ENCODE assay signal across 13 cellular contexts in genomic region chr15:36617529-36618196, GRCh38. TPM values are rescaled to one million over a fixed set of nuclear protein-coding genes. Genes with fewer than 3 reads are reported as not detected.
DNase-seq lines count a peak whose midpoint lies in the region; ATAC-seq and TF ChIP-seq lines count a peak whose summit lies in the region.
"Had no signal": no experiment of that assay in that cellular context is flagged by ENCODE, and none has a peak within 500 bp of the region (broad histone marks: within the 10 kb centered on the region; RNA-seq: fewer than 3 reads in every experiment).

No MANE protein-coding gene starts in this region.

- ATAC-seq in GM18858 (IDR thresholded peaks at IDR 0.05; ENCODE audit: unreplicated experiment) (peak; percentile 99), GM21390 (IDR thresholded peaks at IDR 0.05; ENCODE audit: unreplicated experiment) (peak; percentile 98), HG03025 (IDR thresholded peaks at IDR 0.05; ENCODE audit: low FRiP score, unreplicated experiment) (peak; percentile 99)
- ATAC-seq: activated T-cell treated with anti-CD3 and anti-CD28 coated beads, Interleukin-2, amount 50 U/mL, for 72 hours; naive thymus-derived CD8-positive, alpha-beta T cell had no signal

- TF ChIP-seq CTCF in breast epithelium (IDR thresholded peaks at IDR 0.05): no peak
- no peak for TF ChIP-seq CTCF in coronary artery (IDR thresholded peaks at IDR 0.05)

- intact Hi-C loops in breast epithelium (cut with DNase I; ENCODE audit: low total_unique reads): no loop called here

- DNase-seq in MV-4-11 (lab: John Stamatoyannopoulos, UW) (peak; percentile 71), SK-N-DZ (ENCODE audit: low spot score) (no peak), breast epithelium (ENCODE audit: low spot score in 2 of 2) (no peak), coronary artery (ENCODE audit: low spot score) (no peak)
- DNase-seq in stimulated activated naive CD4-positive, alpha-beta T cell treated with Interleukin-2 at 50 U/mL for 16 hours (lab: John Stamatoyannopoulos, UW): no peak
- DNase-seq: activated T-cell treated with anti-CD3 and anti-CD28 coated beads, Interleukin-2, amount 50 U/mL, for 72 hours; CD4-positive, CD25-positive, alpha-beta regulatory T cell; naive thymus-derived CD8-positive, alpha-beta T cell; NCI-H2029 had no signal

- H3K36me3 ChIP-seq in breast epithelium: no peaks in the 10 kb centered on the region

- no peak for TF ChIP-seq POLR2A in breast epithelium (IDR thresholded peaks at IDR 0.05)

- H3K4me3 ChIP-seq in breast epithelium (no peak overlapping the region), coronary artery (no peak overlapping the region)

- no peaks in the 10 kb centered on the region for H3K4me1 ChIP-seq in breast epithelium

- H3K27me3 ChIP-seq in breast epithelium: no peaks in the 10 kb centered on the region

- H3K27ac ChIP-seq in breast epithelium (no peak overlapping the region), coronary artery (no peak overlapping the region)
- H3K27ac ChIP-seq: VCaP had no signal

- no peaks in the 10 kb centered on the region for H3K9me3 ChIP-seq in breast epithelium

RNA-seq across cellular contexts. Expression of gene CDIN1, which starts 38.2 kb away (rescaled TPM):
- polyA plus RNA-seq in SK-N-DZ (2014; cell fraction: cytosol; rRNA removed): 11.5 and 15.1 TPM in 2 replicates
- 18.9 and 21.1 TPM in 2 replicates for polyA plus RNA-seq in SK-N-DZ (2014; cell fraction: nucleus; rRNA removed)
- total RNA-seq in breast epithelium: 10 to 100 TPM; 10.2 to 12.3 (median 10.6) TPM
